Comparison of ENCODE assay signal across 28 cellular contexts in genomic region chr3:161142486-161142885, GRCh38. TPM values are rescaled to one million over a fixed set of nuclear protein-coding genes. Genes with fewer than 3 reads are reported as not detected.
A peak's percentile ranks its signal among the peaks of the same experiment; 100 is the strongest.
DNase-seq lines count a peak whose midpoint lies in the region; TF ChIP-seq lines count a peak whose summit lies in the region.
"Had no signal": no experiment of that assay in that cellular context is flagged by ENCODE, and none has a peak within 500 bp of the region (broad histone marks: within the 10 kb centered on the region; RNA-seq: fewer than 3 reads in every experiment).

No MANE protein-coding gene starts in this region.

- CTCF ChIA-PET in AG04449 (lab: Yijun Ruan, JAX) = no interaction called here

- H3K27me3 ChIP-seq in spleen (replicated peaks in 1 of 7) = no peaks in the 10 kb centered on the region
- H3K27me3 ChIP-seq: ascending aorta, BLaER1, gastrocnemius medialis, hepatocyte, neutrophil had no signal

- H3K4me1 ChIP-seq in spleen = no peaks in the 10 kb centered on the region
- H3K4me1 ChIP-seq: BLaER1, gastrocnemius medialis, prostate gland had no signal

- intact Hi-C loops in spleen (cut with DNase I; ENCODE audit: low total_unique reads) = no loop called here
- intact Hi-C loops in posterior cingulate gyrus (cut with DNase I) = no loop called here

- TF ChIP-seq CTCF in AG04449 (IDR thresholded peaks at IDR 0.05; ENCODE audit: insufficient read depth, low read length, missing control alignments) (no peak), astrocyte of the cerebellum (IDR thresholded peaks at IDR 0.05; ENCODE audit: low read depth, low read length, missing control alignments) (no peak), fibroblast of mammary gland (conservative IDR thresholded peaks at IDR 0.05; ENCODE audit: control insufficient read depth, insufficient read depth, low read depth, low read length) (no peak), spleen (IDR thresholded peaks at IDR 0.05 in 8 of 11, conservative IDR thresholded peaks at IDR 0.05 in 3 of 11) (no peak)

- DNase-seq in AG04449 (ENCODE audit: low read depth, low spot score) (peak; percentile 10), GM04503 (ENCODE audit: low read depth) (peak; percentile 6), astrocyte of the cerebellum (ENCODE audit: low read depth) (peak; percentile 60), fibroblast of mammary gland (ENCODE audit: low read depth) (peak; percentile 91), NCI-H524 treated with DMSO at 0.1 percent for 48 hours (lab: John Stamatoyannopoulos, UW) (no peak), spleen (no peak), mucosa of gallbladder (ENCODE audit: low spot score) (no peak), posterior cingulate gyrus (no peak)
- DNase-seq: activated CD4-positive, alpha-beta memory T cell treated with anti-CD3 and anti-CD28 coated beads for 36 hours; activated CD4-positive, CD25-positive, alpha-beta regulatory T cell treated with anti-CD3 and anti-CD28 coated beads, Interleukin-2, amount 50 U/mL, for 72 hours; activated CD8-positive, alpha-beta memory T cell treated with anti-CD3 and anti-CD28 coated beads, Interleukin-2, amount 50 U/mL, for 48 hours; cerebellar nuclear complex; gastrocnemius medialis; GDM1; IMR-90; naive B cell; NCI-H1105; NCI-H1930; NCI-H526; stimulated activated naive CD4-positive, alpha-beta T cell treated with Interleukin-2 at 50 U/mL for 16 hours; T-helper 1 cell had no signal

- 76 to 90% (median 86%) methylated on average over 1 of the region's 1 CpG for WGBS in spleen, 5 donors

- TF ChIP-seq POLR2A in spleen (IDR thresholded peaks at IDR 0.05) = no peak

- POLR2A ChIA-PET in AG04449 (lab: Yijun Ruan, JAX) = no interaction called here

- no peaks in the 10 kb centered on the region for H3K36me3 ChIP-seq in spleen
- H3K36me3 ChIP-seq: ascending aorta, BLaER1, gastrocnemius medialis, neutrophil, prostate gland, thoracic aorta had no signal

- H3K27ac ChIP-seq in spleen = no peak overlapping the region
- H3K27ac ChIP-seq: ascending aorta, BLaER1, epithelial cell of prostate, gastrocnemius medialis, hepatocyte, neutrophil, prostate gland, thoracic aorta had no signal

- in situ Hi-C loops in astrocyte of the cerebellum (cut with HindIII; ENCODE audit: low sequenced_read_pairs) = no loop called here

- peaks cover 0 to 10% (median 0%) of the 10 kb centered on the region in 8 donors for H3K9me3 ChIP-seq in spleen
- H3K9me3 ChIP-seq: ascending aorta, gastrocnemius medialis, neutrophil, prostate gland, thoracic aorta had no signal

- H3K4me3 ChIP-seq in AG04449 (ENCODE audit: low read depth, low read length) (no peak overlapping the region), astrocyte of the cerebellum (ENCODE audit: low read depth, low read length) (no peak overlapping the region), fibroblast of mammary gland (ENCODE audit: control insufficient read depth, low read depth, low read length) (no peak overlapping the region), spleen (no peak overlapping the region)
- H3K4me3 ChIP-seq: ascending aorta, BLaER1, gastrocnemius medialis, hepatocyte, prostate gland, thoracic aorta had no signal

RNA-seq across cellular contexts. Expression of gene B3GALNT1, which starts 37.3 kb away (rescaled TPM):
- total RNA-seq in spleen (10 to 100 TPM in 4 of 7 donors, 1 to 10 TPM in 3; 7.1 to 10.9 (median 10.2) TPM), mucosa of gallbladder (13.4 TPM)
- polyA plus RNA-seq in spleen = 1 to 10 TPM; 2.4 to 3.1 (median 3.0) TPM

Comparison
In these comparisons a context has a peak if more than half of its experiments do, and no peak if none do; other contexts are left out.
1. DNase-seq: peak in AG04449 (single experiment), GM04503 (single experiment), astrocyte of the cerebellum (single experiment) and fibroblast of mammary gland (single experiment); none in NCI-H524 treated with DMSO at 0.1 percent for 48 hours (single experiment), spleen (single experiment), mucosa of gallbladder (single experiment) and posterior cingulate gyrus (0 of 10).